8 cellular contexts compared by ENCODE assay signal in genomic region chr17:80826955-80827645, GRCh38.
DNase-seq lines count a peak whose midpoint lies in the region; ATAC-seq lines count a peak whose summit lies in the region.

No MANE protein-coding gene starts in this region.

- POLR2A ChIA-PET in activated naive CD8-positive, alpha-beta T cell treated with anti-CD3 and anti-CD28 coated beads, Interleukin-2, amount 10 ng/mL, durations not matched to agents 7 days and 5 days (lab: Charles Lee): interaction anchor here (1.4 kb wide), 1 partner anchor 8 kb away, joined by 4 read pairs; no protein-coding TSS in a partner anchor

- H3K36me3 Mint-ChIP-seq in activated naive CD8-positive, alpha-beta T cell treated with anti-CD3 and anti-CD28 coated beads, Interleukin-2, amount 10 ng/mL, durations not matched to agents 7 days and 5 days: peaks cover 25% of the 10 kb centered on the region
- H3K36me3 Mint-ChIP-seq in activated naive CD8-positive, alpha-beta T cell treated with anti-CD3 and anti-CD28 coated beads for 36 hours: peaks cover 18% of the 10 kb centered on the region
- H3K36me3 Mint-ChIP-seq in activated T-cell treated with anti-CD3 and anti-CD28 coated beads, Interleukin-2, amount 50 U/mL, for 4 hours (ENCODE audit: insufficient read depth): peaks cover 26% of the 10 kb centered on the region
- H3K36me3 Mint-ChIP-seq in effector memory CD8-positive, alpha-beta T cell (ENCODE audit: insufficient read depth): peaks cover 7% of the 10 kb centered on the region

- H3K27ac Mint-ChIP-seq in activated naive CD8-positive, alpha-beta T cell treated with anti-CD3 and anti-CD28 coated beads, Interleukin-2, amount 10 ng/mL, durations not matched to agents 7 days and 5 days: peak overlapping the region; percentile 34
- H3K27ac Mint-ChIP-seq in activated naive CD8-positive, alpha-beta T cell treated with anti-CD3 and anti-CD28 coated beads for 36 hours: no peak overlapping the region
- H3K27ac Mint-ChIP-seq in effector memory CD8-positive, alpha-beta T cell: no peak overlapping the region

- no peaks in the 10 kb centered on the region for H3K27me3 Mint-ChIP-seq in activated naive CD8-positive, alpha-beta T cell treated with anti-CD3 and anti-CD28 coated beads, Interleukin-2, amount 10 ng/mL, durations not matched to agents 7 days and 5 days
- no peaks in the 10 kb centered on the region for H3K27me3 Mint-ChIP-seq in activated naive CD8-positive, alpha-beta T cell treated with anti-CD3 and anti-CD28 coated beads for 36 hours
- no peaks in the 10 kb centered on the region for H3K27me3 Mint-ChIP-seq in activated T-cell treated with anti-CD3 and anti-CD28 coated beads, Interleukin-2, amount 50 U/mL, for 4 hours (ENCODE audit: low read depth)
- H3K27me3 Mint-ChIP-seq in effector memory CD8-positive, alpha-beta T cell: no peaks in the 10 kb centered on the region

- intact Hi-C loops in sciatic nerve (cut with DNase I): no loop called here

- DNase-seq in activated naive CD8-positive, alpha-beta T cell treated with anti-CD3 and anti-CD28 coated beads, Interleukin-2, amount 10 ng/mL, durations not matched to agents 7 days and 5 days: no peak
- no peak for DNase-seq in activated naive CD8-positive, alpha-beta T cell treated with anti-CD3 and anti-CD28 coated beads for 36 hours
- no peak for DNase-seq in activated T-cell treated with anti-CD3 and anti-CD28 coated beads, Interleukin-2, amount 50 U/mL, for 4 hours
- peak; percentile 75 for DNase-seq in glomerular endothelial cell (ENCODE audit: extremely low read depth, low read depth, low spot score)
- peak; percentile 65 for DNase-seq in sciatic nerve (ENCODE audit: low spot score)
- DNase-seq in effector memory CD8-positive, alpha-beta T cell: no peak
- no peak for DNase-seq in NCI-H146 (lab: John Stamatoyannopoulos, UW)

- no peaks in the 10 kb centered on the region for H3K9me3 Mint-ChIP-seq in activated naive CD8-positive, alpha-beta T cell treated with anti-CD3 and anti-CD28 coated beads, Interleukin-2, amount 10 ng/mL, durations not matched to agents 7 days and 5 days
- no peaks in the 10 kb centered on the region for H3K9me3 Mint-ChIP-seq in activated naive CD8-positive, alpha-beta T cell treated with anti-CD3 and anti-CD28 coated beads for 36 hours
- no peaks in the 10 kb centered on the region for H3K9me3 Mint-ChIP-seq in activated T-cell treated with anti-CD3 and anti-CD28 coated beads, Interleukin-2, amount 50 U/mL, for 4 hours
- H3K9me3 Mint-ChIP-seq in effector memory CD8-positive, alpha-beta T cell: no peaks in the 10 kb centered on the region

- H3K4me3 Mint-ChIP-seq in activated naive CD8-positive, alpha-beta T cell treated with anti-CD3 and anti-CD28 coated beads, Interleukin-2, amount 10 ng/mL, durations not matched to agents 7 days and 5 days: no peak overlapping the region
- no peak overlapping the region for H3K4me3 Mint-ChIP-seq in activated naive CD8-positive, alpha-beta T cell treated with anti-CD3 and anti-CD28 coated beads for 36 hours
- no peak overlapping the region for H3K4me3 Mint-ChIP-seq in activated T-cell treated with anti-CD3 and anti-CD28 coated beads, Interleukin-2, amount 50 U/mL, for 4 hours
- H3K4me3 Mint-ChIP-seq in effector memory CD8-positive, alpha-beta T cell: no peak overlapping the region

- peaks cover 25% of the 10 kb centered on the region for H3K4me1 Mint-ChIP-seq in activated naive CD8-positive, alpha-beta T cell treated with anti-CD3 and anti-CD28 coated beads, Interleukin-2, amount 10 ng/mL, durations not matched to agents 7 days and 5 days
- peaks cover 17% of the 10 kb centered on the region for H3K4me1 Mint-ChIP-seq in activated naive CD8-positive, alpha-beta T cell treated with anti-CD3 and anti-CD28 coated beads for 36 hours
- peaks cover 24% of the 10 kb centered on the region for H3K4me1 Mint-ChIP-seq in activated T-cell treated with anti-CD3 and anti-CD28 coated beads, Interleukin-2, amount 50 U/mL, for 4 hours (ENCODE audit: low read depth)
- H3K4me1 Mint-ChIP-seq in effector memory CD8-positive, alpha-beta T cell (ENCODE audit: low read depth in 2 of 2): peaks cover 6 to 7% of the 10 kb centered on the region in 2 donors

- ATAC-seq in activated naive CD8-positive, alpha-beta T cell treated with anti-CD3 and anti-CD28 coated beads, Interleukin-2, amount 10 ng/mL, durations not matched to agents 7 days and 5 days (ENCODE audit: low read depth): no peak
- peak; percentile 41 to 43 for ATAC-seq in activated T-cell treated with anti-CD3 and anti-CD28 coated beads, Interleukin-2, amount 50 U/mL, for 4 hours
- peak; percentile 71 for ATAC-seq in sciatic nerve
- ATAC-seq in effector memory CD8-positive, alpha-beta T cell (replicated peaks): no peak
- ATAC-seq in HG03457 (IDR thresholded peaks at IDR 0.05; ENCODE audit: unreplicated experiment): no peak

Comparison
In these comparisons a context has a peak if more than half of its experiments do, and no peak if none do; other contexts are left out.
1. ATAC-seq: peak in activated T-cell treated with anti-CD3 and anti-CD28 coated beads, Interleukin-2, amount 50 U/mL, for 4 hours (2 of 2) and sciatic nerve (single experiment); none in activated naive CD8-positive, alpha-beta T cell treated with anti-CD3 and anti-CD28 coated beads, Interleukin-2, amount 10 ng/mL, durations not matched to agents 7 days and 5 days (single experiment), effector memory CD8-positive, alpha-beta T cell (single experiment) and HG03457 (single experiment).
2. DNase-seq: peak in glomerular endothelial cell (single experiment) and sciatic nerve (single experiment); none in activated naive CD8-positive, alpha-beta T cell treated with anti-CD3 and anti-CD28 coated beads, Interleukin-2, amount 10 ng/mL, durations not matched to agents 7 days and 5 days (single experiment), activated naive CD8-positive, alpha-beta T cell treated with anti-CD3 and anti-CD28 coated beads for 36 hours (single experiment), activated T-cell treated with anti-CD3 and anti-CD28 coated beads, Interleukin-2, amount 50 U/mL, for 4 hours (single experiment), effector memory CD8-positive, alpha-beta T cell (0 of 3) and NCI-H146 (single experiment).